13 cellular contexts compared by ENCODE assay signal in genomic region chr1:61055110-61055614, GRCh38. TPM values are rescaled to one million over a fixed set of nuclear protein-coding genes. Genes with fewer than 3 reads are reported as not detected.
DNase-seq lines count a peak whose midpoint lies in the region; ATAC-seq and TF ChIP-seq lines count a peak whose summit lies in the region.
"Had no signal": no experiment of that assay in that cellular context is flagged by ENCODE, and none has a peak within 500 bp of the region (broad histone marks: within the 10 kb centered on the region; RNA-seq: fewer than 3 reads in every experiment).

No MANE protein-coding gene starts in this region.

- CTCF ChIA-PET in HEK293 (lab: Yijun Ruan, JAX) = interaction anchor here (0.7 to 2.2 kb wide), 4 partner anchors 12 to 399 kb away, joined by 3 to 6 read pairs (median 4); no protein-coding TSS in a partner anchor

- intact Hi-C loops in activated T-helper 1 cell treated with anti-CD3 and anti-CD28 coated beads, Interleukin-12 subunit alpha, Interleukin-12 subunit beta, Interleukin-2, Interleukin-4 antibody, amounts not matched to agents 30 ng/mL and 10 ng/mL and 1 ng/mL, durations not matched to agents 14 hours and 24 hours and 36 hours (cut with micrococcal nuclease) = no loop called here
- intact Hi-C loops in gastrocnemius medialis (cut with DNase I; ENCODE audit: low total_unique reads) = loop anchor here (2.0 kb wide), 1 partner anchor 128 kb away; no protein-coding TSS in a partner anchor

- no peaks in the 10 kb centered on the region for H3K9me3 ChIP-seq in HEK293 (ENCODE audit: control insufficient read depth, insufficient read depth, low read depth, low read length)
- H3K9me3 ChIP-seq in hepatocyte (ENCODE audit: low read depth) = no peaks in the 10 kb centered on the region
- H3K9me3 ChIP-seq in gastrocnemius medialis = no peaks in the 10 kb centered on the region

- H3K4me1 ChIP-seq in HEK293 (ENCODE audit: control insufficient read depth, insufficient read depth, low read length) = peaks cover 15% of the 10 kb centered on the region
- H3K4me1 ChIP-seq in hepatocyte (ENCODE audit: insufficient read depth) = peaks cover 32% of the 10 kb centered on the region
- peaks cover 29 to 38% of the 10 kb centered on the region in 2 donors for H3K4me1 ChIP-seq in gastrocnemius medialis

- H3K27ac ChIP-seq in HEK293 (ENCODE audit: extremely low read depth, low read depth, low read length) (no peak overlapping the region; the same call in 1 of the 2 replicates), hepatocyte (peak overlapping the region; percentile 31), gastrocnemius medialis (peak overlapping the region; percentile 92 to 100 (median 96))
- H3K27ac ChIP-seq: foreskin keratinocyte had no signal

- no peak for ATAC-seq in gastrocnemius medialis
- ATAC-seq in GM21390 (IDR thresholded peaks at IDR 0.05; ENCODE audit: unreplicated experiment) = no peak
- no peak for ATAC-seq in stimulated activated naive B cell treated with anti-CD40 and anti-IgM and Interleukin-4, amounts not matched to agents 10 μg/mL and 1 μg/mL and 100 μg/mL, for 72 hours (replicated peaks)
- ATAC-seq: foreskin keratinocyte had no signal

- no peak for TF ChIP-seq POLR2A in gastrocnemius medialis (IDR thresholded peaks at IDR 0.05)

- H3K4me3 Mint-ChIP-seq in activated T-helper 1 cell treated with anti-CD3 and anti-CD28 coated beads, Interleukin-12 subunit alpha, Interleukin-12 subunit beta, Interleukin-2, Interleukin-4 antibody, amounts not matched to agents 30 ng/mL and 10 ng/mL and 1 ng/mL, durations not matched to agents 14 hours and 24 hours and 36 hours = peak overlapping the region; percentile 7
- H3K4me3 Mint-ChIP-seq in stimulated activated naive B cell treated with anti-CD40 and anti-IgM and Interleukin-4, amounts not matched to agents 10 μg/mL and 1 μg/mL and 100 μg/mL, for 72 hours = no peak overlapping the region

- no peaks in the 10 kb centered on the region for H3K9me2 ChIP-seq in hepatocyte (replicated peaks; ENCODE audit: insufficient read depth)

- no peak for DNase-seq in activated T-helper 1 cell treated with anti-CD3 and anti-CD28 coated beads, Interleukin-12 subunit alpha, Interleukin-12 subunit beta, Interleukin-2, Interleukin-4 antibody, amounts not matched to agents 30 ng/mL and 10 ng/mL and 1 ng/mL, durations not matched to agents 14 hours and 24 hours and 36 hours (ENCODE audit: low spot score)
- DNase-seq in hepatocyte (ENCODE audit: low spot score) = peak; percentile 58
- DNase-seq in gastrocnemius medialis = no peak
- no peak for DNase-seq in GM13976 (ENCODE audit: low spot score)
- DNase-seq in stimulated activated naive B cell treated with anti-CD40 and anti-IgM and Interleukin-4, amounts not matched to agents 10 μg/mL and 1 μg/mL and 100 μg/mL, for 72 hours = no peak
- no peak for DNase-seq in iPS-NIHi11 (ENCODE audit: low spot score)
- DNase-seq: foreskin keratinocyte, Kasumi-1 had no signal

- H3K9me3 Mint-ChIP-seq in activated T-helper 1 cell treated with anti-CD3 and anti-CD28 coated beads, Interleukin-12 subunit alpha, Interleukin-12 subunit beta, Interleukin-2, Interleukin-4 antibody, amounts not matched to agents 30 ng/mL and 10 ng/mL and 1 ng/mL, durations not matched to agents 14 hours and 24 hours and 36 hours = no peaks in the 10 kb centered on the region
- H3K9me3 Mint-ChIP-seq in stimulated activated naive B cell treated with anti-CD40 and anti-IgM and Interleukin-4, amounts not matched to agents 10 μg/mL and 1 μg/mL and 100 μg/mL, for 72 hours = no peaks in the 10 kb centered on the region
- H3K9me3 Mint-ChIP-seq: central memory CD8-positive, alpha-beta T cell had no signal

- peak overlapping the region; percentile 82 for H3K4me2 ChIP-seq in hepatocyte

- peaks cover 83% of the 10 kb centered on the region for H3K27me3 Mint-ChIP-seq in activated T-helper 1 cell treated with anti-CD3 and anti-CD28 coated beads, Interleukin-12 subunit alpha, Interleukin-12 subunit beta, Interleukin-2, Interleukin-4 antibody, amounts not matched to agents 30 ng/mL and 10 ng/mL and 1 ng/mL, durations not matched to agents 14 hours and 24 hours and 36 hours (ENCODE audit: insufficient read depth)
- peaks cover 59 to 74% of the 10 kb centered on the region in 2 donors for H3K27me3 Mint-ChIP-seq in stimulated activated naive B cell treated with anti-CD40 and anti-IgM and Interleukin-4, amounts not matched to agents 10 μg/mL and 1 μg/mL and 100 μg/mL, for 72 hours

- H3K27me3 ChIP-seq in hepatocyte = peaks cover 38% of the 10 kb centered on the region
- H3K27me3 ChIP-seq in gastrocnemius medialis = no peaks in the 10 kb centered on the region
- H3K27me3 ChIP-seq: foreskin keratinocyte had no signal

- in situ Hi-C loops in gastrocnemius medialis (cut with MboI; ENCODE audit: low sequenced_read_pairs in 4 of 4) (loop anchor here (10.0 to 25.0 kb wide), 4 partner anchors 182 to 290 kb away; no protein-coding TSS in a partner anchor), GM13976 (cut with MboI; ENCODE audit: low sequenced_read_pairs, unreplicated experiment) (no loop called here)

- no peaks in the 10 kb centered on the region for H4K20me1 ChIP-seq in hepatocyte (ENCODE audit: insufficient read depth, poor library complexity, severe bottlenecking)

- peaks cover 2% of the 10 kb centered on the region for H3K36me3 Mint-ChIP-seq in activated T-helper 1 cell treated with anti-CD3 and anti-CD28 coated beads, Interleukin-12 subunit alpha, Interleukin-12 subunit beta, Interleukin-2, Interleukin-4 antibody, amounts not matched to agents 30 ng/mL and 10 ng/mL and 1 ng/mL, durations not matched to agents 14 hours and 24 hours and 36 hours (ENCODE audit: low read depth)
- H3K36me3 Mint-ChIP-seq in stimulated activated naive B cell treated with anti-CD40 and anti-IgM and Interleukin-4, amounts not matched to agents 10 μg/mL and 1 μg/mL and 100 μg/mL, for 72 hours = no peaks in the 10 kb centered on the region

- no peak for TF ChIP-seq CTCF in HEK293 (tag by site-specific recombination; IDR thresholded peaks at IDR 0.05)
- no peak for TF ChIP-seq CTCF in hepatocyte (IDR thresholded peaks at IDR 0.05; ENCODE audit: poor library complexity)
- TF ChIP-seq CTCF in gastrocnemius medialis (IDR thresholded peaks at IDR 0.05 in 4 of 5, conservative IDR thresholded peaks at IDR 0.05 in 1 of 5) = no peak
- no peak for TF ChIP-seq CTCF in GM13976 (IDR thresholded peaks at IDR 0.05; ENCODE audit: borderline replicate concordance, control extremely low read depth, extremely low read depth, insufficient read depth, missing control alignments)

- no peaks in the 10 kb centered on the region for H3K79me2 ChIP-seq in hepatocyte

- H3K4me3 ChIP-seq in HEK293 (ENCODE audit: low read depth, low read length) = no peak overlapping the region
- no peak overlapping the region for H3K4me3 ChIP-seq in hepatocyte
- no peak overlapping the region for H3K4me3 ChIP-seq in gastrocnemius medialis
- H3K4me3 ChIP-seq: lung had no signal

- POLR2A ChIA-PET in HEK293 (lab: Yijun Ruan, JAX) = interaction anchor here (0.6 to 1.3 kb wide), 2 partner anchors 23 to 797 kb away, joined by 4 to 11 read pairs; no protein-coding TSS in a partner anchor

- H3K27ac Mint-ChIP-seq in activated T-helper 1 cell treated with anti-CD3 and anti-CD28 coated beads, Interleukin-12 subunit alpha, Interleukin-12 subunit beta, Interleukin-2, Interleukin-4 antibody, amounts not matched to agents 30 ng/mL and 10 ng/mL and 1 ng/mL, durations not matched to agents 14 hours and 24 hours and 36 hours = no peak overlapping the region
- no peak overlapping the region for H3K27ac Mint-ChIP-seq in stimulated activated naive B cell treated with anti-CD40 and anti-IgM and Interleukin-4, amounts not matched to agents 10 μg/mL and 1 μg/mL and 100 μg/mL, for 72 hours
- H3K27ac Mint-ChIP-seq: CD14-positive monocyte had no signal

- H2AFZ ChIP-seq in hepatocyte = no peak overlapping the region

- no peaks in the 10 kb centered on the region for H3K36me3 ChIP-seq in HEK293 (ENCODE audit: control insufficient read depth in 2 of 2, insufficient read depth in 1 of 2, low read length in 2 of 2)
- no peaks in the 10 kb centered on the region for H3K36me3 ChIP-seq in hepatocyte (replicated peaks; ENCODE audit: insufficient read depth, low read depth)
- H3K36me3 ChIP-seq in gastrocnemius medialis = no peaks in the 10 kb centered on the region

- H3K4me1 Mint-ChIP-seq in activated T-helper 1 cell treated with anti-CD3 and anti-CD28 coated beads, Interleukin-12 subunit alpha, Interleukin-12 subunit beta, Interleukin-2, Interleukin-4 antibody, amounts not matched to agents 30 ng/mL and 10 ng/mL and 1 ng/mL, durations not matched to agents 14 hours and 24 hours and 36 hours (ENCODE audit: low read depth) = peaks cover 36% of the 10 kb centered on the region
- peaks cover 20 to 40% of the 10 kb centered on the region in 2 donors for H3K4me1 Mint-ChIP-seq in stimulated activated naive B cell treated with anti-CD40 and anti-IgM and Interleukin-4, amounts not matched to agents 10 μg/mL and 1 μg/mL and 100 μg/mL, for 72 hours

TF ChIP-seq in HEK293, 187 proteins besides CTCF, POLR2A, EP300 and RAD21 (continues in another document):
- peak; percentile 58 for TF ChIP-seq IKZF3 (tag by site-specific recombination; IDR thresholded peaks at IDR 0.05)
- TF ChIP-seq ZNF629 (tag by site-specific recombination; IDR thresholded peaks at IDR 0.05) = 0 out of 2 replicates have a peak, but pooled peaks have one; percentile 13
- TF ChIP-seq ZNF707 (tag by site-specific recombination; IDR thresholded peaks at IDR 0.05) = no peak
- TF ChIP-seq ZNF335 (tag by site-specific recombination; conservative IDR thresholded peaks at IDR 0.05) = no peak
- TF ChIP-seq ZBTB8A (tag by site-specific recombination; IDR thresholded peaks at IDR 0.05) = no peak
- no peak for TF ChIP-seq ZNF514 (tag by site-specific recombination; IDR thresholded peaks at IDR 0.05)
- TF ChIP-seq SCRT2 (tag by site-specific recombination; IDR thresholded peaks at IDR 0.05) = peak; percentile 86
- no peak for TF ChIP-seq ZNF121 (tag by site-specific recombination; IDR thresholded peaks at IDR 0.05)

RNA-seq across cellular contexts. Expression of gene NFIA, which starts 27.2 kb away (rescaled TPM):
- 0.41 and 0.69 TPM in 2 replicates for total RNA-seq in activated T-helper 1 cell treated with anti-CD3 and anti-CD28 coated beads, Interleukin-12 subunit alpha, Interleukin-12 subunit beta, Interleukin-2, Interleukin-4 antibody, amounts not matched to agents 30 ng/mL and 10 ng/mL and 1 ng/mL, durations not matched to agents 14 hours and 24 hours and 36 hours
- 15.1 and 18.1 TPM in 2 replicates for total RNA-seq in hepatocyte
- 12.6 and 18.2 TPM in 2 replicates for polyA plus RNA-seq in hepatocyte
- total RNA-seq in gastrocnemius medialis = 10 to 100 TPM; 12.9 to 27.0 (median 26.6) TPM
